ENCODE assay signal across 9 cellular contexts in genomic region chr5:69414885-69415583, GRCh38. TPM values are rescaled to one million over a fixed set of nuclear protein-coding genes. Genes with fewer than 3 reads are reported as not detected.
DNase-seq lines count a peak whose midpoint lies in the region; ATAC-seq and TF ChIP-seq lines count a peak whose summit lies in the region.
"Had no signal": no experiment of that assay in that cellular context is flagged by ENCODE, and none has a peak within 500 bp of the region (broad histone marks: within the 10 kb centered on the region; RNA-seq: fewer than 3 reads in every experiment).

A gene with protein sequence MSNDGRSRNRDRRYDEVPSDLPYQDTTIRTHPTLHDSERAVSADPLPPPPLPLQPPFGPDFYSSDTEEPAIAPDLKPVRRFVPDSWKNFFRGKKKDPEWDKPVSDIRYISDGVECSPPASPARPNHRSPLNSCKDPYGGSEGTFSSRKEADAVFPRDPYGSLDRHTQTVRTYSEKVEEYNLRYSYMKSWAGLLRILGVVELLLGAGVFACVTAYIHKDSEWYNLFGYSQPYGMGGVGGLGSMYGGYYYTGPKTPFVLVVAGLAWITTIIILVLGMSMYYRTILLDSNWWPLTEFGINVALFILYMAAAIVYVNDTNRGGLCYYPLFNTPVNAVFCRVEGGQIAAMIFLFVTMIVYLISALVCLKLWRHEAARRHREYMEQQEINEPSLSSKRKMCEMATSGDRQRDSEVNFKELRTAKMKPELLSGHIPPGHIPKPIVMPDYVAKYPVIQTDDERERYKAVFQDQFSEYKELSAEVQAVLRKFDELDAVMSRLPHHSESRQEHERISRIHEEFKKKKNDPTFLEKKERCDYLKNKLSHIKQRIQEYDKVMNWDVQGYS (plus strand): TSS chr5:69415116. CDS start chr5:69419386, 4,270 bp downstream.

- peaks cover 4% of the 10 kb centered on the region for H3K27me3 Mint-ChIP-seq in activated T-helper 1 cell treated with anti-CD3 and anti-CD28 coated beads, Interleukin-12 subunit alpha, Interleukin-12 subunit beta, Interleukin-2, Interleukin-4 antibody, amounts not matched to agents 30 ng/mL and 10 ng/mL and 1 ng/mL, durations not matched to agents 14 hours and 24 hours and 36 hours (ENCODE audit: insufficient read depth)
- H3K27me3 Mint-ChIP-seq in natural killer cell (ENCODE audit: low read depth in 2 of 2), result no peaks in the 10 kb centered on the region

- H3K36me3 Mint-ChIP-seq in activated T-helper 1 cell treated with anti-CD3 and anti-CD28 coated beads, Interleukin-12 subunit alpha, Interleukin-12 subunit beta, Interleukin-2, Interleukin-4 antibody, amounts not matched to agents 30 ng/mL and 10 ng/mL and 1 ng/mL, durations not matched to agents 14 hours and 24 hours and 36 hours (ENCODE audit: low read depth), result peaks cover 15% of the 10 kb centered on the region
- H3K36me3 Mint-ChIP-seq in natural killer cell, result peaks cover under 1% of the 10 kb centered on the region

- H3K4me3 Mint-ChIP-seq in activated T-helper 1 cell treated with anti-CD3 and anti-CD28 coated beads, Interleukin-12 subunit alpha, Interleukin-12 subunit beta, Interleukin-2, Interleukin-4 antibody, amounts not matched to agents 30 ng/mL and 10 ng/mL and 1 ng/mL, durations not matched to agents 14 hours and 24 hours and 36 hours, result peak within 1 kb of the TSS; percentile 65
- peak within 1 kb of the TSS; percentile 78 for H3K4me3 Mint-ChIP-seq in natural killer cell

- in situ Hi-C loops in GM23248 (cut with MboI), result no loop called here

- peak within 1 kb of the TSS; percentile 81 for H2AFZ ChIP-seq in GM23248

- no peaks in the 10 kb centered on the region for H3K9me3 ChIP-seq in GM23248 (ENCODE audit: low read depth)
- no peaks in the 10 kb centered on the region for H3K9me3 ChIP-seq in stomach smooth muscle (ENCODE audit: control insufficient read depth in 2 of 2, low read length in 2 of 2)
- H3K9me3 ChIP-seq in SJCRH30 (replicated peaks), result no peaks in the 10 kb centered on the region

- peak; percentile 60 to 79 (median 79) for ATAC-seq in natural killer cell

- peak within 1 kb of the TSS; percentile 57 for H3K4me2 ChIP-seq in GM23248 (ENCODE audit: unreplicated experiment)

- H3K36me3 ChIP-seq in GM23248 (ENCODE audit: low read depth), result no peaks in the 10 kb centered on the region
- H3K36me3 ChIP-seq in stomach smooth muscle (ENCODE audit: control insufficient read depth in 2 of 2, insufficient read depth in 2 of 2, low read length in 2 of 2), result peaks cover 3 to 5% of the 10 kb centered on the region in 2 donors
- peaks cover 30% of the 10 kb centered on the region for H3K36me3 ChIP-seq in SJCRH30

- DNase-seq in DMS79 (lab: John Stamatoyannopoulos, UW), result peak; percentile 73
- DNase-seq in GM23248, result peak; percentile 77
- DNase-seq in NCI-H2227 treated with DMSO at 0.1 percent for 48 hours (lab: John Stamatoyannopoulos, UW), result peak; percentile 31
- DNase-seq in activated T-helper 1 cell treated with anti-CD3 and anti-CD28 coated beads, Interleukin-12 subunit alpha, Interleukin-12 subunit beta, Interleukin-2, Interleukin-4 antibody, amounts not matched to agents 30 ng/mL and 10 ng/mL and 1 ng/mL, durations not matched to agents 14 hours and 24 hours and 36 hours (ENCODE audit: low spot score), result no peak
- DNase-seq in fibroblast of peridontal ligament (ENCODE audit: extremely low read depth), result peak; percentile 44
- peak; percentile 15 for DNase-seq in natural killer cell
- no peak for DNase-seq in SJCRH30

- no peaks in the 10 kb centered on the region for H4K20me1 ChIP-seq in GM23248 (ENCODE audit: insufficient read depth)

- no peaks in the 10 kb centered on the region for H3K4me1 Mint-ChIP-seq in activated T-helper 1 cell treated with anti-CD3 and anti-CD28 coated beads, Interleukin-12 subunit alpha, Interleukin-12 subunit beta, Interleukin-2, Interleukin-4 antibody, amounts not matched to agents 30 ng/mL and 10 ng/mL and 1 ng/mL, durations not matched to agents 14 hours and 24 hours and 36 hours (ENCODE audit: low read depth)
- H3K4me1 Mint-ChIP-seq in natural killer cell, result peaks cover 0 to 9% of the 10 kb centered on the region in 2 donors

- H3K4me3 ChIP-seq in GM23248, result peak within 1 kb of the TSS; percentile 71
- peak within 1 kb of the TSS; percentile 40 to 74 for H3K4me3 ChIP-seq in stomach smooth muscle (ENCODE audit: low read length in 2 of 2)
- H3K4me3 ChIP-seq in SJCRH30, result no peak within 1 kb of the TSS
- H3K4me3 ChIP-seq: SK-N-MC had no signal

- peak within 1 kb of the TSS; percentile 64 for H3K9ac ChIP-seq in GM23248
- H3K9ac ChIP-seq in stomach smooth muscle (ENCODE audit: low read length in 2 of 2), result peak within 1 kb of the TSS in 1 of 2 donors; percentile 27

- H3K4me1 ChIP-seq in GM23248 (ENCODE audit: insufficient read depth) (no peaks in the 10 kb centered on the region), stomach smooth muscle (ENCODE audit: control insufficient read depth, insufficient read depth, low read length) (peaks cover 4% of the 10 kb centered on the region), SJCRH30 (no peaks in the 10 kb centered on the region)

- no peaks in the 10 kb centered on the region for H3K9me2 ChIP-seq in GM23248 (ENCODE audit: insufficient read depth)

- no peaks in the 10 kb centered on the region for H3K27me3 ChIP-seq in GM23248 (replicated peaks; ENCODE audit: insufficient read depth)
- H3K27me3 ChIP-seq in stomach smooth muscle (ENCODE audit: control insufficient read depth in 1 of 2, insufficient read depth in 2 of 2, low read length in 2 of 2), result no peaks in the 10 kb centered on the region
- H3K27me3 ChIP-seq in SJCRH30, result no peaks in the 10 kb centered on the region

- no peaks in the 10 kb centered on the region for H3K9me3 Mint-ChIP-seq in activated T-helper 1 cell treated with anti-CD3 and anti-CD28 coated beads, Interleukin-12 subunit alpha, Interleukin-12 subunit beta, Interleukin-2, Interleukin-4 antibody, amounts not matched to agents 30 ng/mL and 10 ng/mL and 1 ng/mL, durations not matched to agents 14 hours and 24 hours and 36 hours
- no peaks in the 10 kb centered on the region for H3K9me3 Mint-ChIP-seq in natural killer cell

- no peak for TF ChIP-seq CTCF in natural killer cell (IDR thresholded peaks at IDR 0.05)

- H3F3A ChIP-seq in GM23248 (ENCODE audit: insufficient read depth), result peaks cover 5% of the 10 kb centered on the region; the same call in 1 of the 2 replicates

- no peak within 1 kb of the TSS for H3K27ac ChIP-seq in GM23248
- H3K27ac ChIP-seq in stomach smooth muscle (ENCODE audit: low read length), result no peak within 1 kb of the TSS
- H3K27ac ChIP-seq in SJCRH30, result no peak within 1 kb of the TSS
- H3K27ac ChIP-seq: SK-N-MC had no signal

- no peak within 1 kb of the TSS for H3K27ac Mint-ChIP-seq in activated T-helper 1 cell treated with anti-CD3 and anti-CD28 coated beads, Interleukin-12 subunit alpha, Interleukin-12 subunit beta, Interleukin-2, Interleukin-4 antibody, amounts not matched to agents 30 ng/mL and 10 ng/mL and 1 ng/mL, durations not matched to agents 14 hours and 24 hours and 36 hours
- H3K27ac Mint-ChIP-seq in natural killer cell, result peak within 1 kb of the TSS; percentile 34 to 37

- no peaks in the 10 kb centered on the region for H3K79me2 ChIP-seq in GM23248 (ENCODE audit: insufficient read depth)

- intact Hi-C loops in activated T-helper 1 cell treated with anti-CD3 and anti-CD28 coated beads, Interleukin-12 subunit alpha, Interleukin-12 subunit beta, Interleukin-2, Interleukin-4 antibody, amounts not matched to agents 30 ng/mL and 10 ng/mL and 1 ng/mL, durations not matched to agents 14 hours and 24 hours and 36 hours (cut with micrococcal nuclease), result no loop called here
- intact Hi-C loops in natural killer cell (cut with micrococcal nuclease), result no loop called here

- WGBS in GM23248 (ENCODE audit: low coverage in 1 of 2, low lambda C conversion rate in 2 of 2, missing lambda C conversion rate in 2 of 2), 2 experiments, result 62 to 69% methylated on average over 22 to 52 of the region's 78 CpGs

RNA-seq across cellular contexts. Expression of the gene that starts here (rescaled TPM):
- total RNA-seq in GM23248 (2014; rRNA removed; shearing (Covaris generic)), result 2.8 and 5.5 TPM in 2 replicates
- polyA plus RNA-seq in GM23248 (2016; fragmentation: Nextera tagmentation; extraction: Ambion mirVana), result 1.7 and 2.1 TPM in 2 replicates
- total RNA-seq in activated T-helper 1 cell treated with anti-CD3 and anti-CD28 coated beads, Interleukin-12 subunit alpha, Interleukin-12 subunit beta, Interleukin-2, Interleukin-4 antibody, amounts not matched to agents 30 ng/mL and 10 ng/mL and 1 ng/mL, durations not matched to agents 14 hours and 24 hours and 36 hours, result 0.23 and 0.32 TPM in 2 replicates
- under 1 TPM in 1 of 3 donors, not detected in 2; 0.50 TPM for total RNA-seq in natural killer cell
- 0.20 and 0.28 TPM in 2 replicates for total RNA-seq in SJCRH30 (2014; rRNA removed; shearing (Covaris generic))

Comparison
In these comparisons a context has a peak if more than half of its experiments do, and no peak if none do; other contexts are left out.
1. Peak in DNase-seq and ATAC-seq in natural killer cell; RNA of the gene not detected or under 1 TPM.
2. DNase-seq: peak in DMS79 (single experiment), GM23248 (single experiment), NCI-H2227 treated with DMSO at 0.1 percent for 48 hours (single experiment) and fibroblast of peridontal ligament (single experiment); none in activated T-helper 1 cell treated with anti-CD3 and anti-CD28 coated beads, Interleukin-12 subunit alpha, Interleukin-12 subunit beta, Interleukin-2, Interleukin-4 antibody, amounts not matched to agents 30 ng/mL and 10 ng/mL and 1 ng/mL, durations not matched to agents 14 hours and 24 hours and 36 hours (single experiment) and SJCRH30 (0 of 2).